Comparison of ENCODE assay signal across 24 cellular contexts in genomic region chr5:3659907-3660306, GRCh38.
DNase-seq lines count a peak whose midpoint lies in the region; ATAC-seq, FAIRE-seq and TF ChIP-seq lines count a peak whose summit lies in the region.
"Had no signal": no experiment of that assay in that cellular context is flagged by ENCODE, and none has a peak within 500 bp of the region (broad histone marks: within the 10 kb centered on the region; RNA-seq: fewer than 3 reads in every experiment).

No MANE protein-coding gene starts in this region.

- no peaks in the 10 kb centered on the region for H3K36me3 ChIP-seq in endodermal cell (ENCODE audit: control insufficient read depth, insufficient read depth, low read length)
- no peaks in the 10 kb centered on the region for H3K36me3 ChIP-seq in testis (ENCODE audit: low read depth, missing control alignments)
- H3K36me3 ChIP-seq: tibial artery had no signal

- H3K4me1 Mint-ChIP-seq in endodermal cell (no peaks in the 10 kb centered on the region), HFFc6 (ENCODE audit: low read depth) (no peaks in the 10 kb centered on the region)
- H3K4me1 Mint-ChIP-seq: stimulated activated effector memory CD8-positive, alpha-beta T cell treated with anti-CD3 and anti-CD28 coated beads, Interleukin-12 subunit alpha, Interleukin-12 subunit beta, amount 100 ng/mL, for 72 hours had no signal

- H3K27me3 Mint-ChIP-seq in endodermal cell (ENCODE audit: insufficient read depth) = no peaks in the 10 kb centered on the region
- no peaks in the 10 kb centered on the region; the same call in 1 of the 2 replicates for H3K27me3 Mint-ChIP-seq in HFFc6 (ENCODE audit: insufficient read depth)

- H3K4me3 Mint-ChIP-seq in endodermal cell (no peak overlapping the region), HFFc6 (no peak overlapping the region)
- H3K4me3 Mint-ChIP-seq: stimulated activated effector memory CD8-positive, alpha-beta T cell treated with anti-CD3 and anti-CD28 coated beads, Interleukin-12 subunit alpha, Interleukin-12 subunit beta, amount 100 ng/mL, for 72 hours had no signal

- H3K9me3 ChIP-seq in endodermal cell (ENCODE audit: control insufficient read depth, low read length) (no peaks in the 10 kb centered on the region), testis (no peaks in the 10 kb centered on the region)
- H3K9me3 ChIP-seq: tibial artery had no signal

- H3K27ac Mint-ChIP-seq in endodermal cell = no peak overlapping the region
- H3K27ac Mint-ChIP-seq in HFFc6 = no peak overlapping the region
- H3K27ac Mint-ChIP-seq: stimulated activated effector memory CD8-positive, alpha-beta T cell treated with anti-CD3 and anti-CD28 coated beads, Interleukin-12 subunit alpha, Interleukin-12 subunit beta, amount 100 ng/mL, for 72 hours had no signal

- H3K4me3 ChIP-seq in endodermal cell (ENCODE audit: low read length) (no peak overlapping the region), testis (no peak overlapping the region)
- H3K4me3 ChIP-seq: hepatocyte, tibial artery had no signal

- FAIRE-seq in HTR-8/SVneo (lab: Jason Lieb, UNC) = peak; percentile 100

- H3K4me1 ChIP-seq in endodermal cell (ENCODE audit: control insufficient read depth, insufficient read depth, low read length) (no peaks in the 10 kb centered on the region), testis (no peaks in the 10 kb centered on the region)
- H3K4me1 ChIP-seq: tibial artery had no signal

- H3K27me3 ChIP-seq in endodermal cell (ENCODE audit: control insufficient read depth, insufficient read depth, low read length, poor library complexity, severe bottlenecking) = no peaks in the 10 kb centered on the region
- H3K27me3 ChIP-seq in testis = no peaks in the 10 kb centered on the region
- H3K27me3 ChIP-seq: hepatocyte, tibial artery had no signal

- H3K27ac ChIP-seq in endodermal cell (ENCODE audit: low read depth, low read length) (no peak overlapping the region), testis (no peak overlapping the region)
- H3K27ac ChIP-seq: C4-2B, hepatocyte, tibial artery, VCaP had no signal

- DNase-seq in NCI-H1417 (lab: John Stamatoyannopoulos, UW) (peak; percentile 8 to 20 (median 17)), NCI-H1417 treated with DMSO at 0.1 percent for 48 hours (lab: John Stamatoyannopoulos, UW) (no peak), HTR-8/SVneo (ENCODE audit: insufficient read length, low spot score) (no peak), endodermal cell (peak; percentile 39), testis (peak; percentile 19), HFFc6 (no peak)
- no peak for DNase-seq in activated effector memory CD4-positive, alpha-beta T cell treated with Interleukin-2 at 50 U/mL for 16 hours
- DNase-seq: activated CD4-positive, alpha-beta T cell treated with anti-CD3 and anti-CD28 coated beads, Interleukin-2, amount 50 U/mL, for 1 hour; activated CD8-positive, alpha-beta memory T cell treated with anti-CD3 and anti-CD28 coated beads, Interleukin-2, amount 50 U/mL, for 48 hours; activated gamma-delta T cell treated with Interleukin-2 at 50 U/mL for 16 hours; amniotic stem cell; DMS 273 treated with DMSO at 0.1 percent for 48 hours; effector CD4-positive, alpha-beta T cell; NCI-H1092; NCI-H526 treated with DMSO at 0.1 percent for 48 hours; nucleus accumbens; right cardiac atrium; SHP77 treated with DMSO at 0.1 percent for 48 hours; tibial artery had no signal

- TF ChIP-seq CTCF in endodermal cell (conservative IDR thresholded peaks at IDR 0.05) (no peak), testis (IDR thresholded peaks at IDR 0.05) (no peak), HFFc6 (IDR thresholded peaks at IDR 0.05) (no peak)

- 70 to 72% methylated on average over 6 to 8 of the region's 8 CpGs for WGBS in endodermal cell (ENCODE audit: insufficient coverage in 1 of 2, insufficient read length in 1 of 2), 2 experiments
- 67 to 74% methylated on average over 8 of the region's 8 CpGs for WGBS in testis, 2 donors

- no peak for TF ChIP-seq POLR2A in testis (IDR thresholded peaks at IDR 0.05)

- no peaks in the 10 kb centered on the region for H3K36me3 Mint-ChIP-seq in endodermal cell (ENCODE audit: low read depth)
- H3K36me3 Mint-ChIP-seq in HFFc6 (ENCODE audit: low read depth) = peaks cover 4% of the 10 kb centered on the region; the same call in 1 of the 2 replicates
- H3K36me3 Mint-ChIP-seq: stimulated activated effector memory CD8-positive, alpha-beta T cell treated with anti-CD3 and anti-CD28 coated beads, Interleukin-12 subunit alpha, Interleukin-12 subunit beta, amount 100 ng/mL, for 72 hours had no signal

- intact Hi-C loops in testis (cut with DNase I; ENCODE audit: low total_unique reads) = no loop called here

- no peak for ATAC-seq in HG02852 (IDR thresholded peaks at IDR 0.05; ENCODE audit: unreplicated experiment)
- ATAC-seq: right cardiac atrium; stimulated activated effector memory CD8-positive, alpha-beta T cell treated with anti-CD3 and anti-CD28 coated beads, Interleukin-12 subunit alpha, Interleukin-12 subunit beta, amount 100 ng/mL, for 72 hours had no signal

- no peak overlapping the region for H3K9ac ChIP-seq in endodermal cell (ENCODE audit: extremely low read depth, low read length, poor library complexity, severe bottlenecking)

- H3K9me3 Mint-ChIP-seq in endodermal cell (no peaks in the 10 kb centered on the region), HFFc6 (peaks cover 54% of the 10 kb centered on the region)

Comparison
In these comparisons a context has a peak if more than half of its experiments do, and no peak if none do; other contexts are left out.
1. DNase-seq: peak in NCI-H1417 (3 of 3), endodermal cell (single experiment) and testis (single experiment); none in NCI-H1417 treated with DMSO at 0.1 percent for 48 hours (single experiment), HTR-8/SVneo (single experiment), activated effector memory CD4-positive, alpha-beta T cell treated with Interleukin-2 at 50 U/mL for 16 hours (single experiment) and HFFc6 (single experiment).